In genomic region chr4:88523325-88524129, GRCh38 we compare ENCODE assay signal across 1 cellular context.
TF ChIP-seq lines count a peak whose summit lies in the region.

Gene PYURF, minus strand, starts transcription at chr4:88523776. Its CDS starts 76 bp downstream, at chr4:88523700.

TF ChIP-seq in HepG2, 621 proteins besides CTCF, POLR2A, EP300 and RAD21 (continued from another document and continues in another):
- TF ChIP-seq, protein P1, sequence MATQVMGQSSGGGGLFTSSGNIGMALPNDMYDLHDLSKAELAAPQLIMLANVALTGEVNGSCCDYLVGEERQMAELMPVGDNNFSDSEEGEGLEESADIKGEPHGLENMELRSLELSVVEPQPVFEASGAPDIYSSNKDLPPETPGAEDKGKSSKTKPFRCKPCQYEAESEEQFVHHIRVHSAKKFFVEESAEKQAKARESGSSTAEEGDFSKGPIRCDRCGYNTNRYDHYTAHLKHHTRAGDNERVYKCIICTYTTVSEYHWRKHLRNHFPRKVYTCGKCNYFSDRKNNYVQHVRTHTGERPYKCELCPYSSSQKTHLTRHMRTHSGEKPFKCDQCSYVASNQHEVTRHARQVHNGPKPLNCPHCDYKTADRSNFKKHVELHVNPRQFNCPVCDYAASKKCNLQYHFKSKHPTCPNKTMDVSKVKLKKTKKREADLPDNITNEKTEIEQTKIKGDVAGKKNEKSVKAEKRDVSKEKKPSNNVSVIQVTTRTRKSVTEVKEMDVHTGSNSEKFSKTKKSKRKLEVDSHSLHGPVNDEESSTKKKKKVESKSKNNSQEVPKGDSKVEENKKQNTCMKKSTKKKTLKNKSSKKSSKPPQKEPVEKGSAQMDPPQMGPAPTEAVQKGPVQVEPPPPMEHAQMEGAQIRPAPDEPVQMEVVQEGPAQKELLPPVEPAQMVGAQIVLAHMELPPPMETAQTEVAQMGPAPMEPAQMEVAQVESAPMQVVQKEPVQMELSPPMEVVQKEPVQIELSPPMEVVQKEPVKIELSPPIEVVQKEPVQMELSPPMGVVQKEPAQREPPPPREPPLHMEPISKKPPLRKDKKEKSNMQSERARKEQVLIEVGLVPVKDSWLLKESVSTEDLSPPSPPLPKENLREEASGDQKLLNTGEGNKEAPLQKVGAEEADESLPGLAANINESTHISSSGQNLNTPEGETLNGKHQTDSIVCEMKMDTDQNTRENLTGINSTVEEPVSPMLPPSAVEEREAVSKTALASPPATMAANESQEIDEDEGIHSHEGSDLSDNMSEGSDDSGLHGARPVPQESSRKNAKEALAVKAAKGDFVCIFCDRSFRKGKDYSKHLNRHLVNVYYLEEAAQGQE (IDR thresholded peaks at IDR 0.05; ENCODE audit: borderline replicate concordance in 1 of 2, low read depth in 1 of 2, low read length in 2 of 2) = peak in 1 of 2 experiments; percentile 66; a peak in 1 of 4 replicates
- TF ChIP-seq EHMT2 (IDR thresholded peaks at IDR 0.05; ENCODE audit: borderline replicate concordance, low read depth, low read length) = no peak
- 0 out of 2 replicates have a peak, but pooled peaks have one; percentile 23 for TF ChIP-seq CHD2 (IDR thresholded peaks at IDR 0.05; ENCODE audit: low read depth, low read length)
- TF ChIP-seq ZNF616 (CRISPR knock-in tag; IDR thresholded peaks at IDR 0.05; ENCODE audit: low read depth) = no peak; the same call in 1 of the 2 replicates
- peak; percentile 95 for TF ChIP-seq ZNF780A (CRISPR knock-in tag; IDR thresholded peaks at IDR 0.05)
- TF ChIP-seq ZNF512B (CRISPR knock-in tag; IDR thresholded peaks at IDR 0.05; ENCODE audit: borderline replicate concordance) = 0 out of 2 replicates have a peak, but pooled peaks have one; percentile 67
- peak; percentile 93 for TF ChIP-seq GATAD1 (CRISPR knock-in tag; IDR thresholded peaks at IDR 0.05)
- TF ChIP-seq KDM3A (CRISPR knock-in tag; IDR thresholded peaks at IDR 0.05; ENCODE audit: low read depth) = peak; percentile 89
- TF ChIP-seq, protein P2, sequence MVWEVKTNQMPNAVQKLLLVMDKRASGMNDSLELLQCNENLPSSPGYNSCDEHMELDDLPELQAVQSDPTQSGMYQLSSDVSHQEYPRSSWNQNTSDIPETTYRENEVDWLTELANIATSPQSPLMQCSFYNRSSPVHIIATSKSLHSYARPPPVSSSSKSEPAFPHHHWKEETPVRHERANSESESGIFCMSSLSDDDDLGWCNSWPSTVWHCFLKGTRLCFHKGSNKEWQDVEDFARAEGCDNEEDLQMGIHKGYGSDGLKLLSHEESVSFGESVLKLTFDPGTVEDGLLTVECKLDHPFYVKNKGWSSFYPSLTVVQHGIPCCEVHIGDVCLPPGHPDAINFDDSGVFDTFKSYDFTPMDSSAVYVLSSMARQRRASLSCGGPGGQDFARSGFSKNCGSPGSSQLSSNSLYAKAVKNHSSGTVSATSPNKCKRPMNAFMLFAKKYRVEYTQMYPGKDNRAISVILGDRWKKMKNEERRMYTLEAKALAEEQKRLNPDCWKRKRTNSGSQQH (CRISPR knock-in tag; IDR thresholded peaks at IDR 0.05; ENCODE audit: low read depth) = no peak
- TF ChIP-seq PHF5A (CRISPR knock-in tag; IDR thresholded peaks at IDR 0.05; ENCODE audit: low read depth, unreplicated experiment) = no peak
- no peak for TF ChIP-seq SNAI1 (CRISPR knock-in tag; IDR thresholded peaks at IDR 0.05; ENCODE audit: borderline replicate concordance)
- no peak for TF ChIP-seq FOXP1 (IDR thresholded peaks at IDR 0.05)
- 0 out of 2 replicates have a peak, but pooled peaks have one; percentile 17 for TF ChIP-seq FOXP1 (CRISPR knock-in tag; IDR thresholded peaks at IDR 0.05)
- TF ChIP-seq NCOA1 (CRISPR knock-in tag; IDR thresholded peaks at IDR 0.05) = peak; percentile 95
- TF ChIP-seq ZMAT3 (CRISPR knock-in tag; conservative IDR thresholded peaks at IDR 0.05) = peak; percentile 90; the same call in 1 of the 2 replicates
- TF ChIP-seq ASH2L (IDR thresholded peaks at IDR 0.05; ENCODE audit: insufficient read length, low read depth, low read length) = peak; percentile 95
- TF ChIP-seq PRMT3 (CRISPR knock-in tag; IDR thresholded peaks at IDR 0.05; ENCODE audit: borderline replicate concordance, low read depth) = no peak; the same call in 1 of the 2 replicates
- peak; percentile 69 for TF ChIP-seq ZNF331 (CRISPR knock-in tag; IDR thresholded peaks at IDR 0.05)
- TF ChIP-seq TEAD3 (CRISPR knock-in tag; optimal IDR thresholded peaks at IDR 0.05; ENCODE audit: borderline replicate concordance) = no peak
- TF ChIP-seq SOX6 (IDR thresholded peaks at IDR 0.05) = no peak
- TF ChIP-seq SOX6 (CRISPR knock-in tag; IDR thresholded peaks at IDR 0.05) = peak; percentile 77
- TF ChIP-seq ATF4 (CRISPR knock-in tag; IDR thresholded peaks at IDR 0.05) = peak in 1 of 2 experiments; percentile 77; a peak in 1 of 4 replicates
- peak; percentile 98 for TF ChIP-seq PHF8 (CRISPR knock-in tag; IDR thresholded peaks at IDR 0.05)
- peak; percentile 98 for TF ChIP-seq YEATS4 (CRISPR knock-in tag; IDR thresholded peaks at IDR 0.05; ENCODE audit: borderline replicate concordance)
- no peak for TF ChIP-seq SMARCE1 (IDR thresholded peaks at IDR 0.05; ENCODE audit: borderline replicate concordance)
- TF ChIP-seq MTF2 (CRISPR knock-in tag; IDR thresholded peaks at IDR 0.05; ENCODE audit: borderline replicate concordance) = peak; percentile 70; the same call in 1 of the 2 replicates
- TF ChIP-seq ZNF564 (CRISPR knock-in tag; IDR thresholded peaks at IDR 0.05) = peak; percentile 82; the same call in 1 of the 2 replicates
- peak; percentile 23; the same call in 1 of the 2 replicates for TF ChIP-seq BRCA1 (CRISPR knock-in tag; IDR thresholded peaks at IDR 0.05)
- TF ChIP-seq HNRNPH1 (optimal IDR thresholded peaks at IDR 0.05; ENCODE audit: low read depth, low read length) = no peak
- no peak; the same call in 1 of the 2 replicates for TF ChIP-seq RERE (CRISPR knock-in tag; IDR thresholded peaks at IDR 0.05; ENCODE audit: low read depth)
- TF ChIP-seq NR0B2 (CRISPR knock-in tag; IDR thresholded peaks at IDR 0.05) = no peak; the same call in none of the 2 replicates
- TF ChIP-seq, protein P3, sequence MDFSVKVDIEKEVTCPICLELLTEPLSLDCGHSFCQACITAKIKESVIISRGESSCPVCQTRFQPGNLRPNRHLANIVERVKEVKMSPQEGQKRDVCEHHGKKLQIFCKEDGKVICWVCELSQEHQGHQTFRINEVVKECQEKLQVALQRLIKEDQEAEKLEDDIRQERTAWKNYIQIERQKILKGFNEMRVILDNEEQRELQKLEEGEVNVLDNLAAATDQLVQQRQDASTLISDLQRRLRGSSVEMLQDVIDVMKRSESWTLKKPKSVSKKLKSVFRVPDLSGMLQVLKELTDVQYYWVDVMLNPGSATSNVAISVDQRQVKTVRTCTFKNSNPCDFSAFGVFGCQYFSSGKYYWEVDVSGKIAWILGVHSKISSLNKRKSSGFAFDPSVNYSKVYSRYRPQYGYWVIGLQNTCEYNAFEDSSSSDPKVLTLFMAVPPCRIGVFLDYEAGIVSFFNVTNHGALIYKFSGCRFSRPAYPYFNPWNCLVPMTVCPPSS (IDR thresholded peaks at IDR 0.05) = no peak
- no peak for TF ChIP-seq FOXJ3 (CRISPR knock-in tag; IDR thresholded peaks at IDR 0.05; ENCODE audit: borderline replicate concordance)
- no peak for TF ChIP-seq ELK4 (CRISPR knock-in tag; IDR thresholded peaks at IDR 0.05; ENCODE audit: borderline replicate concordance)
- TF ChIP-seq ZNF280B (CRISPR knock-in tag; IDR thresholded peaks at IDR 0.05; ENCODE audit: borderline replicate concordance) = peak; percentile 75; the same call in 1 of the 2 replicates
- peak; percentile 70; the same call in 1 of the 2 replicates for TF ChIP-seq SMAD3 (CRISPR knock-in tag; IDR thresholded peaks at IDR 0.05)
- peak; percentile 80; the same call in 1 of the 2 replicates for TF ChIP-seq HOXD1 (CRISPR knock-in tag; IDR thresholded peaks at IDR 0.05)
- TF ChIP-seq ZNF607 (CRISPR knock-in tag; IDR thresholded peaks at IDR 0.05; ENCODE audit: borderline replicate concordance) = peak; percentile 98
- peak; percentile 95 for TF ChIP-seq GABPB1 (CRISPR knock-in tag; IDR thresholded peaks at IDR 0.05)
- TF ChIP-seq ZNF335 (CRISPR knock-in tag; IDR thresholded peaks at IDR 0.05) = peak; percentile 69
- no peak for TF ChIP-seq TCF7L2 (IDR thresholded peaks at IDR 0.05; ENCODE audit: low read depth, low read length)
- TF ChIP-seq JARID2 (CRISPR knock-in tag; IDR thresholded peaks at IDR 0.05; ENCODE audit: insufficient replicate concordance) = no peak
- TF ChIP-seq SAP130 (CRISPR knock-in tag; IDR thresholded peaks at IDR 0.05; ENCODE audit: low read depth) = peak; percentile 92
- TF ChIP-seq AHR (CRISPR knock-in tag; IDR thresholded peaks at IDR 0.05) = peak; percentile 83; the same call in 1 of the 2 replicates
- TF ChIP-seq FOXK2 (IDR thresholded peaks at IDR 0.05) = no peak
